Comparison of ENCODE assay signal across 1 cellular context in the genomic region with DNA sequence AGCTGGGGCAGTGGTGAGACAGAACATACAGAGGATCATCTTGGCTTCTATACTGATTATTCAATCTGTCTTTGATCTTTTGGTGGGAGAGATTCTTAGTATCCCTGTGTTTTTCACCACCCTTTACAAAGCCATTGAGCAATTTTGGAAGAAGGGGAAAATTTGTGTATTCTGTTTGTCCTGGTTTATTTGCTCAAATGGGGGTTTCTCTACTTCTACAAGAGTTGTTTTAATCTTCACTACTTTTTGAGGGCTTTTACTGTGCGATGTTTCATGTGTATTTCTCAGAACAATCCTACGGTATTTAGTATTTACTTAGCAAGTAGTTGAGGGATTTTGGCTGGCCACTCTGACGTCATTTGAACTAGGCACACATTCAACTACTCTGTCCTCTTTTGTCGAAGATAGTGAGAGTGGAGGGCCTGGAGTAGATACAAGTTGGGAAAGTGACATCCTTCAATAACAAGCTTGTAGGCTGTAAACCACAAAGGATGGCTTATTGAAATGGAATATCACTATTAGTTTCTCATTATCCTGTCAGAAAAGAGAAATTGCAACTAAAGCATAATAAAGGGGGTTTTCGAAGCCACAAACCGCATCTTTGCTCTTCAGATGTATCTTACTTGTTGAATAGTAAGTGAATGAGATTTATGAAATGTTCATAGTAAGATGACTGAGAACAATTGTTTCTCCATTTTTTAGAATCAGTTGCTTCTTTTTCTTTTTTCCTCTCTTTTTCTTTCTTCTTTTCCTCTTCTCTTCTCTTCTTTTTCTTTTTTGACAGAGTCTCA.
TF ChIP-seq lines count a peak whose summit lies in the region.

No MANE protein-coding gene starts in this region.

TF ChIP-seq in HepG2, 621 proteins besides CTCF, POLR2A, EP300 and RAD21 (continued from another document):
- TF ChIP-seq, protein P1, sequence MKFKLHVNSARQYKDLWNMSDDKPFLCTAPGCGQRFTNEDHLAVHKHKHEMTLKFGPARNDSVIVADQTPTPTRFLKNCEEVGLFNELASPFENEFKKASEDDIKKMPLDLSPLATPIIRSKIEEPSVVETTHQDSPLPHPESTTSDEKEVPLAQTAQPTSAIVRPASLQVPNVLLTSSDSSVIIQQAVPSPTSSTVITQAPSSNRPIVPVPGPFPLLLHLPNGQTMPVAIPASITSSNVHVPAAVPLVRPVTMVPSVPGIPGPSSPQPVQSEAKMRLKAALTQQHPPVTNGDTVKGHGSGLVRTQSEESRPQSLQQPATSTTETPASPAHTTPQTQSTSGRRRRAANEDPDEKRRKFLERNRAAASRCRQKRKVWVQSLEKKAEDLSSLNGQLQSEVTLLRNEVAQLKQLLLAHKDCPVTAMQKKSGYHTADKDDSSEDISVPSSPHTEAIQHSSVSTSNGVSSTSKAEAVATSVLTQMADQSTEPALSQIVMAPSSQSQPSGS (CRISPR knock-in tag; IDR thresholded peaks at IDR 0.05): 0 out of 2 replicates have a peak, but pooled peaks have one; percentile 70
- TF ChIP-seq RBM22 (optimal IDR thresholded peaks at IDR 0.05; ENCODE audit: low read length) (no peak), ZNF326 (CRISPR knock-in tag; IDR thresholded peaks at IDR 0.05; ENCODE audit: borderline replicate concordance) (no peak), NKX3-1 (CRISPR knock-in tag; IDR thresholded peaks at IDR 0.05) (no peak), CC2D1A (CRISPR knock-in tag; IDR thresholded peaks at IDR 0.05) (no peak), ZMYM4 (CRISPR knock-in tag; IDR thresholded peaks at IDR 0.05) (0 out of 2 replicates have a peak, but pooled peaks have one; percentile 36), TCF7 (IDR thresholded peaks at IDR 0.05; ENCODE audit: low read depth) (peak; percentile 78), BCL6 (CRISPR knock-in tag; IDR thresholded peaks at IDR 0.05) (peak; percentile 80), CREB1 (IDR thresholded peaks at IDR 0.05) (peak; percentile 92), CREB1 (CRISPR knock-in tag; IDR thresholded peaks at IDR 0.05) (peak; percentile 67), PRMT3 (CRISPR knock-in tag; IDR thresholded peaks at IDR 0.05; ENCODE audit: borderline replicate concordance, low read depth) (no peak), PPARG (CRISPR knock-in tag; conservative IDR thresholded peaks at IDR 0.05) (0 out of 2 replicates have a peak, but pooled peaks have one; percentile 37), ISL2 (CRISPR knock-in tag; IDR thresholded peaks at IDR 0.05) (peak; percentile 85), ZNF34 (CRISPR knock-in tag; IDR thresholded peaks at IDR 0.05; ENCODE audit: borderline replicate concordance) (0 out of 2 replicates have a peak, but pooled peaks have one; percentile 32), ATF1 (CRISPR knock-in tag; IDR thresholded peaks at IDR 0.05) (peak; percentile 68), TSC22D2 (CRISPR knock-in tag; IDR thresholded peaks at IDR 0.05; ENCODE audit: borderline replicate concordance) (no peak), ARID2 (CRISPR knock-in tag; IDR thresholded peaks at IDR 0.05; ENCODE audit: borderline replicate concordance) (no peak), FOXA1 (IDR thresholded peaks at IDR 0.05) (no peak), FOXA1 (CRISPR knock-in tag; IDR thresholded peaks at IDR 0.05) (peak; percentile 59), CREM (IDR thresholded peaks at IDR 0.05) (peak; percentile 84), CREM (CRISPR knock-in tag; IDR thresholded peaks at IDR 0.05) (no peak), MTF2 (CRISPR knock-in tag; IDR thresholded peaks at IDR 0.05; ENCODE audit: borderline replicate concordance) (no peak)
- TF ChIP-seq, protein P2, sequence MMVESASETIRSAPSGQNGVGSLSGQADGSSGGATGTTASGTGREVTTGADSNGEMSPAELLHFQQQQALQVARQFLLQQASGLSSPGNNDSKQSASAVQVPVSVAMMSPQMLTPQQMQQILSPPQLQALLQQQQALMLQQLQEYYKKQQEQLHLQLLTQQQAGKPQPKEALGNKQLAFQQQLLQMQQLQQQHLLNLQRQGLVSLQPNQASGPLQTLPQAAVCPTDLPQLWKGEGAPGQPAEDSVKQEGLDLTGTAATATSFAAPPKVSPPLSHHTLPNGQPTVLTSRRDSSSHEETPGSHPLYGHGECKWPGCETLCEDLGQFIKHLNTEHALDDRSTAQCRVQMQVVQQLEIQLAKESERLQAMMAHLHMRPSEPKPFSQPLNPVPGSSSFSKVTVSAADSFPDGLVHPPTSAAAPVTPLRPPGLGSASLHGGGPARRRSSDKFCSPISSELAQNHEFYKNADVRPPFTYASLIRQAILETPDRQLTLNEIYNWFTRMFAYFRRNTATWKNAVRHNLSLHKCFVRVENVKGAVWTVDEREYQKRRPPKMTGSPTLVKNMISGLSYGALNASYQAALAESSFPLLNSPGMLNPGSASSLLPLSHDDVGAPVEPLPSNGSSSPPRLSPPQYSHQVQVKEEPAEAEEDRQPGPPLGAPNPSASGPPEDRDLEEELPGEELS (CRISPR knock-in tag; IDR thresholded peaks at IDR 0.05): peak; percentile 72
